In genomic region chr1:89815040-89815439, GRCh38 we compare ENCODE assay signal across 3 cellular contexts.
TF ChIP-seq lines count a peak whose summit lies in the region.

No MANE protein-coding gene starts in this region.

TF ChIP-seq in SK-N-SH treated with all-trans-retinoic acid at 6 μM for 48 hours, 23 proteins besides CTCF, POLR2A, EP300 and RAD21 (continued from another document):
- 0 out of 2 replicates have a peak, but pooled peaks have one; percentile 31 for TF ChIP-seq ISL1 (CRISPR knock-in tag; IDR thresholded peaks at IDR 0.05)
TF ChIP-seq in SK-N-SH treated with all-trans-retinoic acid at 6 μM for 48 hours: peak in this region for 1.

TF ChIP-seq in SK-N-SH, 30 proteins besides CTCF, POLR2A, EP300 and RAD21 (continued from another document):
- TF ChIP-seq SMC3 (IDR thresholded peaks at IDR 0.05; ENCODE audit: low read depth, low read length) (no peak), RXRA (IDR thresholded peaks at IDR 0.05; ENCODE audit: borderline replicate concordance, low read depth) (no peak), GABPA (IDR thresholded peaks at IDR 0.05; ENCODE audit: low read depth) (no peak), NFIC (IDR thresholded peaks at IDR 0.05; ENCODE audit: borderline replicate concordance) (no peak), FOXM1 (IDR thresholded peaks at IDR 0.05; ENCODE audit: low read depth) (no peak), USF2 (IDR thresholded peaks at IDR 0.05; ENCODE audit: borderline replicate concordance, low read depth, low read length) (no peak), TEAD4 (IDR thresholded peaks at IDR 0.05; ENCODE audit: borderline replicate concordance, insufficient read depth) (no peak)
- TF ChIP-seq, protein P1, sequence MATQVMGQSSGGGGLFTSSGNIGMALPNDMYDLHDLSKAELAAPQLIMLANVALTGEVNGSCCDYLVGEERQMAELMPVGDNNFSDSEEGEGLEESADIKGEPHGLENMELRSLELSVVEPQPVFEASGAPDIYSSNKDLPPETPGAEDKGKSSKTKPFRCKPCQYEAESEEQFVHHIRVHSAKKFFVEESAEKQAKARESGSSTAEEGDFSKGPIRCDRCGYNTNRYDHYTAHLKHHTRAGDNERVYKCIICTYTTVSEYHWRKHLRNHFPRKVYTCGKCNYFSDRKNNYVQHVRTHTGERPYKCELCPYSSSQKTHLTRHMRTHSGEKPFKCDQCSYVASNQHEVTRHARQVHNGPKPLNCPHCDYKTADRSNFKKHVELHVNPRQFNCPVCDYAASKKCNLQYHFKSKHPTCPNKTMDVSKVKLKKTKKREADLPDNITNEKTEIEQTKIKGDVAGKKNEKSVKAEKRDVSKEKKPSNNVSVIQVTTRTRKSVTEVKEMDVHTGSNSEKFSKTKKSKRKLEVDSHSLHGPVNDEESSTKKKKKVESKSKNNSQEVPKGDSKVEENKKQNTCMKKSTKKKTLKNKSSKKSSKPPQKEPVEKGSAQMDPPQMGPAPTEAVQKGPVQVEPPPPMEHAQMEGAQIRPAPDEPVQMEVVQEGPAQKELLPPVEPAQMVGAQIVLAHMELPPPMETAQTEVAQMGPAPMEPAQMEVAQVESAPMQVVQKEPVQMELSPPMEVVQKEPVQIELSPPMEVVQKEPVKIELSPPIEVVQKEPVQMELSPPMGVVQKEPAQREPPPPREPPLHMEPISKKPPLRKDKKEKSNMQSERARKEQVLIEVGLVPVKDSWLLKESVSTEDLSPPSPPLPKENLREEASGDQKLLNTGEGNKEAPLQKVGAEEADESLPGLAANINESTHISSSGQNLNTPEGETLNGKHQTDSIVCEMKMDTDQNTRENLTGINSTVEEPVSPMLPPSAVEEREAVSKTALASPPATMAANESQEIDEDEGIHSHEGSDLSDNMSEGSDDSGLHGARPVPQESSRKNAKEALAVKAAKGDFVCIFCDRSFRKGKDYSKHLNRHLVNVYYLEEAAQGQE (IDR thresholded peaks at IDR 0.05; ENCODE audit: low read depth, low read length): no peak

TF ChIP-seq in endothelial cell of umbilical vein, 7 proteins besides CTCF, POLR2A, EP300 and RAD21 (continued from another document):
- TF ChIP-seq EZH2 (IDR thresholded peaks at IDR 0.05; ENCODE audit: borderline replicate concordance, low read depth, low read length, severe bottlenecking) (no peak), FOS (IDR thresholded peaks at IDR 0.05; ENCODE audit: borderline replicate concordance, insufficient read depth, low read length) (no peak)
